In genomic region chr1:115706774-115707425, GRCh38 we compare ENCODE assay signal across 9 cellular contexts.
DNase-seq lines count a peak whose midpoint lies in the region; ATAC-seq and TF ChIP-seq lines count a peak whose summit lies in the region.
"Had no signal": no experiment of that assay in that cellular context is flagged by ENCODE, and none has a peak within 500 bp of the region (broad histone marks: within the 10 kb centered on the region; RNA-seq: fewer than 3 reads in every experiment).

No MANE protein-coding gene starts in this region.

- H2AFZ ChIP-seq in H9 (ENCODE audit: low read length) = no peak overlapping the region

- TF ChIP-seq POLR2A in body of pancreas (IDR thresholded peaks at IDR 0.05) (no peak), vagina (IDR thresholded peaks at IDR 0.05) (no peak)

- H3K27me3 ChIP-seq in DOHH2 (ENCODE audit: control insufficient read depth, low read length) (peaks cover 13% of the 10 kb centered on the region; the same call in 1 of the 2 replicates), H9 (ENCODE audit: insufficient read depth, low read length) (no peaks in the 10 kb centered on the region), body of pancreas (no peaks in the 10 kb centered on the region), vagina (no peaks in the 10 kb centered on the region)

- H2BK15ac ChIP-seq in H9 (ENCODE audit: low read depth, low read length) = no peak overlapping the region

- H3K79me2 ChIP-seq in DOHH2 (ENCODE audit: control insufficient read depth, low read length) (no peaks in the 10 kb centered on the region), H9 (ENCODE audit: insufficient read depth, low read length) (no peaks in the 10 kb centered on the region)

- intact Hi-C loops in body of pancreas (cut with DNase I) (no loop called here), left colon (cut with DNase I, micrococcal nuclease) (loop anchor here in 1 of 2 donors (5.0 kb wide), 1 partner anchor 100 kb away; no protein-coding TSS in a partner anchor), vagina (cut with DNase I) (loop anchor here (10.0 kb wide), 1 partner anchor 92 kb away; no protein-coding TSS in a partner anchor)
- intact Hi-C loops in activated T-helper 1 cell treated with anti-CD3 and anti-CD28 coated beads, Interleukin-12 subunit alpha, Interleukin-12 subunit beta, Interleukin-2, Interleukin-4 antibody, amounts not matched to agents 30 ng/mL and 10 ng/mL and 1 ng/mL, durations not matched to agents 14 hours and 24 hours and 36 hours (cut with micrococcal nuclease) = loop anchor here (1.0 to 5.0 kb wide), 3 partner anchors 64 to 99 kb away; no protein-coding TSS in a partner anchor

- H3K27ac ChIP-seq in DOHH2 (ENCODE audit: low read depth, low read length) (no peak overlapping the region), H9 (ENCODE audit: insufficient read length, low read depth, low read length) (no peak overlapping the region), body of pancreas (no peak overlapping the region), vagina (no peak overlapping the region)

- no peaks in the 10 kb centered on the region for H3K23me2 ChIP-seq in H9 (ENCODE audit: insufficient read length, low read depth, low read length, poor library complexity, severe bottlenecking)

- H2BK120ac ChIP-seq in H9 (ENCODE audit: low read depth, low read length, poor library complexity, severe bottlenecking) = no peak overlapping the region

- no peak overlapping the region for H2BK20ac ChIP-seq in H9 (ENCODE audit: low read depth, low read length, poor library complexity, severe bottlenecking)

- H3K14ac ChIP-seq in H9 (ENCODE audit: insufficient read depth, low read length) = no peak overlapping the region

- peak; percentile 57 for DNase-seq in H9
- peak; percentile 41 for DNase-seq in NCI-H2196 (lab: John Stamatoyannopoulos, UW; ENCODE audit: unreplicated experiment)
- no peak for DNase-seq in body of pancreas
- DNase-seq in left colon = no peak
- DNase-seq in vagina (ENCODE audit: extremely low spot score in 2 of 2) = no peak
- DNase-seq in activated T-helper 1 cell treated with anti-CD3 and anti-CD28 coated beads, Interleukin-12 subunit alpha, Interleukin-12 subunit beta, Interleukin-2, Interleukin-4 antibody, amounts not matched to agents 30 ng/mL and 10 ng/mL and 1 ng/mL, durations not matched to agents 14 hours and 24 hours and 36 hours (ENCODE audit: low spot score) = no peak
- DNase-seq: activated B cell treated with CpG ODN at 0.5 μM for 24 hours had no signal

- no peak overlapping the region for H2BK12ac ChIP-seq in H9 (ENCODE audit: insufficient read length, low read depth, low read length)

- no peak overlapping the region for H3K4ac ChIP-seq in H9 (ENCODE audit: low read depth, low read length)

- no peak overlapping the region for H4K91ac ChIP-seq in H9 (ENCODE audit: insufficient read length, low read depth, low read length)

- TF ChIP-seq CTCF in DOHH2 (IDR thresholded peaks at IDR 0.05; ENCODE audit: low read depth, low read length, poor library complexity, severe bottlenecking) = peak; percentile 71
- TF ChIP-seq CTCF in H9 (conservative IDR thresholded peaks at IDR 0.05) = peak; percentile 85
- TF ChIP-seq CTCF in body of pancreas (IDR thresholded peaks at IDR 0.05) = peak; percentile 32 to 70 (median 51)
- peak; percentile 27 to 36 (median 32) for TF ChIP-seq CTCF in vagina (IDR thresholded peaks at IDR 0.05)

- H3K4me1 Mint-ChIP-seq in H9 = peaks cover 2 to 3% of the 10 kb centered on the region in 2 experiments
- H3K4me1 Mint-ChIP-seq in activated T-helper 1 cell treated with anti-CD3 and anti-CD28 coated beads, Interleukin-12 subunit alpha, Interleukin-12 subunit beta, Interleukin-2, Interleukin-4 antibody, amounts not matched to agents 30 ng/mL and 10 ng/mL and 1 ng/mL, durations not matched to agents 14 hours and 24 hours and 36 hours (ENCODE audit: low read depth) = no peaks in the 10 kb centered on the region
- H3K4me1 Mint-ChIP-seq: activated B cell treated with CpG ODN at 0.5 μM for 24 hours had no signal

- H3T11ph ChIP-seq in H9 (ENCODE audit: low read length) = no peak overlapping the region

- no peak overlapping the region for H3K23ac ChIP-seq in H9 (ENCODE audit: insufficient read length, low read depth, low read length)

- H3K18ac ChIP-seq in H9 (ENCODE audit: insufficient read length, low read depth, low read length) = no peak overlapping the region

- H3K36me3 ChIP-seq in DOHH2 (ENCODE audit: control insufficient read depth, low read length) (no peaks in the 10 kb centered on the region), body of pancreas (replicated peaks in 1 of 2; ENCODE audit: insufficient read depth in 1 of 2, low read depth in 2 of 2) (no peaks in the 10 kb centered on the region), vagina (no peaks in the 10 kb centered on the region)

- peak overlapping the region in 1 of 3 experiments; percentile 69; a peak in 1 of 7 replicates for H3K27ac Mint-ChIP-seq in H9
- no peak overlapping the region for H3K27ac Mint-ChIP-seq in activated T-helper 1 cell treated with anti-CD3 and anti-CD28 coated beads, Interleukin-12 subunit alpha, Interleukin-12 subunit beta, Interleukin-2, Interleukin-4 antibody, amounts not matched to agents 30 ng/mL and 10 ng/mL and 1 ng/mL, durations not matched to agents 14 hours and 24 hours and 36 hours
- H3K27ac Mint-ChIP-seq: activated B cell treated with CpG ODN at 0.5 μM for 24 hours had no signal

- no peaks in the 10 kb centered on the region for H3K9me2 ChIP-seq in DOHH2 (replicated peaks; ENCODE audit: control insufficient read depth, low read length)

- H3K4me1 ChIP-seq in DOHH2 (ENCODE audit: control insufficient read depth, low read length) (no peaks in the 10 kb centered on the region), H9 (ENCODE audit: insufficient read depth, low read length) (no peaks in the 10 kb centered on the region), body of pancreas (peaks cover 4% of the 10 kb centered on the region), vagina (peaks cover 20% of the 10 kb centered on the region)

- H3K4me3 ChIP-seq in DOHH2 (ENCODE audit: low read length) (no peak overlapping the region), body of pancreas (no peak overlapping the region), vagina (no peak overlapping the region)

- no peaks in the 10 kb centered on the region for H3K36me3 Mint-ChIP-seq in H9 (ENCODE audit: insufficient read depth in 1 of 3, low read depth in 3 of 3)
- H3K36me3 Mint-ChIP-seq in activated T-helper 1 cell treated with anti-CD3 and anti-CD28 coated beads, Interleukin-12 subunit alpha, Interleukin-12 subunit beta, Interleukin-2, Interleukin-4 antibody, amounts not matched to agents 30 ng/mL and 10 ng/mL and 1 ng/mL, durations not matched to agents 14 hours and 24 hours and 36 hours (ENCODE audit: low read depth) = no peaks in the 10 kb centered on the region

- H3F3A ChIP-seq in DOHH2 (ENCODE audit: control insufficient read depth, insufficient read depth) = no peaks in the 10 kb centered on the region

- no peak overlapping the region for H3K4me3 Mint-ChIP-seq in H9
- H3K4me3 Mint-ChIP-seq in activated T-helper 1 cell treated with anti-CD3 and anti-CD28 coated beads, Interleukin-12 subunit alpha, Interleukin-12 subunit beta, Interleukin-2, Interleukin-4 antibody, amounts not matched to agents 30 ng/mL and 10 ng/mL and 1 ng/mL, durations not matched to agents 14 hours and 24 hours and 36 hours = no peak overlapping the region
- H3K4me3 Mint-ChIP-seq: activated B cell treated with CpG ODN at 0.5 μM for 24 hours had no signal

- no peak overlapping the region for H2BK5ac ChIP-seq in H9 (ENCODE audit: insufficient read length, low read length)

- no peak overlapping the region for H4K5ac ChIP-seq in H9 (ENCODE audit: insufficient read length, low read depth, low read length)

- no peak overlapping the region for H2AK5ac ChIP-seq in H9 (ENCODE audit: insufficient read length, low read length)

- no peaks in the 10 kb centered on the region for H3K27me3 Mint-ChIP-seq in H9 (ENCODE audit: low read depth)
- peaks cover 28% of the 10 kb centered on the region for H3K27me3 Mint-ChIP-seq in activated T-helper 1 cell treated with anti-CD3 and anti-CD28 coated beads, Interleukin-12 subunit alpha, Interleukin-12 subunit beta, Interleukin-2, Interleukin-4 antibody, amounts not matched to agents 30 ng/mL and 10 ng/mL and 1 ng/mL, durations not matched to agents 14 hours and 24 hours and 36 hours (ENCODE audit: insufficient read depth)

- ATAC-seq in body of pancreas (no peak), left colon (peak; percentile 52), HG03139 (IDR thresholded peaks at IDR 0.05; ENCODE audit: unreplicated experiment) (no peak)

- H3K4me2 ChIP-seq in DOHH2 (ENCODE audit: low read length) (no peak overlapping the region), H9 (ENCODE audit: insufficient read depth, insufficient read length, low read length) (no peak overlapping the region)

- H3K56ac ChIP-seq in H9 (ENCODE audit: insufficient read length, low read depth, low read length) = no peak overlapping the region

- H4K8ac ChIP-seq in H9 (replicated peaks; ENCODE audit: insufficient read length, low read depth, low read length) = no peak overlapping the region

- H3K9ac ChIP-seq in H9 (ENCODE audit: extremely low read depth, insufficient read length, low read length) = no peak overlapping the region

- no peaks in the 10 kb centered on the region for H4K20me1 ChIP-seq in DOHH2 (ENCODE audit: control insufficient read depth, insufficient read depth, low read depth, low read length)
- no peaks in the 10 kb centered on the region for H4K20me1 ChIP-seq in H9 (ENCODE audit: control insufficient read depth, insufficient read depth, insufficient read length)

- no peaks in the 10 kb centered on the region for H3K9me3 ChIP-seq in DOHH2 (ENCODE audit: control insufficient read depth, insufficient read depth, low read length)
- no peaks in the 10 kb centered on the region for H3K9me3 ChIP-seq in H9 (ENCODE audit: control insufficient read depth, low read depth, low read length)
- no peaks in the 10 kb centered on the region for H3K9me3 ChIP-seq in body of pancreas
- H3K9me3 ChIP-seq in vagina = no peaks in the 10 kb centered on the region

- WGBS in H9 (ENCODE audit: extremely low coverage, insufficient read length, low lambda C conversion rate) = no CpG with 5 or more reads among the region's 7 CpGs
- WGBS in body of pancreas, 2 donors = 30 to 34% methylated on average over 7 of the region's 7 CpGs

- no peaks in the 10 kb centered on the region for H3K9me3 Mint-ChIP-seq in H9
- H3K9me3 Mint-ChIP-seq in activated T-helper 1 cell treated with anti-CD3 and anti-CD28 coated beads, Interleukin-12 subunit alpha, Interleukin-12 subunit beta, Interleukin-2, Interleukin-4 antibody, amounts not matched to agents 30 ng/mL and 10 ng/mL and 1 ng/mL, durations not matched to agents 14 hours and 24 hours and 36 hours = no peaks in the 10 kb centered on the region
- H3K9me3 Mint-ChIP-seq: activated B cell treated with CpG ODN at 0.5 μM for 24 hours had no signal

- no peaks in the 10 kb centered on the region for H3K79me1 ChIP-seq in H9 (ENCODE audit: insufficient read depth, low read depth, low read length, poor library complexity, severe bottlenecking)

Comparison
In these comparisons a context has a peak if more than half of its experiments do, and no peak if none do; other contexts are left out.
1. CTCF ChIP-seq: peak in every context shown above with its lines; median percentile 85 in H9; 71 in DOHH2; 51 in body of pancreas; 32 in vagina.
2. DNase-seq: peak in H9 (single experiment) and NCI-H2196 (single experiment); none in body of pancreas (0 of 4), left colon (0 of 2), vagina (0 of 2) and activated T-helper 1 cell treated with anti-CD3 and anti-CD28 coated beads, Interleukin-12 subunit alpha, Interleukin-12 subunit beta, Interleukin-2, Interleukin-4 antibody, amounts not matched to agents 30 ng/mL and 10 ng/mL and 1 ng/mL, durations not matched to agents 14 hours and 24 hours and 36 hours (single experiment).